ENCODE assay signal across 1 cellular context in the genomic region with DNA sequence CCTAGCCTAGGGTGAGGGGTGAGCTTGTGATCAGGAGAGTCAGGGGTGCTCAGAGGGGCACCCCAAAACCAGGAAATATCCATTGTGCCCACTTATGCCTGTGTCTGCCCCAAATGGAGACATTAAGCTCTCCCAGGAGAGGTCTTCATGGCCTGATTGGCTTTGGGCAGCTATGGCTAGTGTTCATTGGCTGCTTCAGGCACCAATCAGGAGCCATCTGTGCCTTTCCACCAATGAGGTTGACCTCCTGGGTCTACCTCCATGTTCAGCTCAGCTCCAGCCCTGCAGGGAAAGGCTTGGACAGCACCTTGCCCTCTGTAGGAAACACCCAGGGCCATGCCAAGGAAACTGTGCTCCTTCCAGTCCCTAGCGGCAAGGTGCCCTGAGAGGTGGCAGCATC.
TF ChIP-seq lines count a peak whose summit lies in the region.

No MANE protein-coding gene starts in this region.

TF ChIP-seq in K562, 482 proteins besides CTCF, POLR2A, EP300 and RAD21:
- TF ChIP-seq YY1 (IDR thresholded peaks at IDR 0.05; ENCODE audit: borderline replicate concordance in 1 of 3, control insufficient read depth in 1 of 3, extremely low read depth in 1 of 3, insufficient read depth in 3 of 3, insufficient read length in 1 of 3, insufficient replicate concordance in 2 of 3, low read depth in 1 of 3, low read length in 2 of 3): peak in 1 of 3 experiments; percentile 11
- TF ChIP-seq, protein P1, sequence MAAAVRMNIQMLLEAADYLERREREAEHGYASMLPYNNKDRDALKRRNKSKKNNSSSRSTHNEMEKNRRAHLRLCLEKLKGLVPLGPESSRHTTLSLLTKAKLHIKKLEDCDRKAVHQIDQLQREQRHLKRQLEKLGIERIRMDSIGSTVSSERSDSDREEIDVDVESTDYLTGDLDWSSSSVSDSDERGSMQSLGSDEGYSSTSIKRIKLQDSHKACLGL (CRISPR knock-in tag; IDR thresholded peaks at IDR 0.05; ENCODE audit: borderline replicate concordance, poor library complexity, severe bottlenecking): no peak
- TF ChIP-seq NFYB (IDR thresholded peaks at IDR 0.05; ENCODE audit: extremely low read depth, insufficient read length): peak; percentile 62
- TF ChIP-seq, protein P2, sequence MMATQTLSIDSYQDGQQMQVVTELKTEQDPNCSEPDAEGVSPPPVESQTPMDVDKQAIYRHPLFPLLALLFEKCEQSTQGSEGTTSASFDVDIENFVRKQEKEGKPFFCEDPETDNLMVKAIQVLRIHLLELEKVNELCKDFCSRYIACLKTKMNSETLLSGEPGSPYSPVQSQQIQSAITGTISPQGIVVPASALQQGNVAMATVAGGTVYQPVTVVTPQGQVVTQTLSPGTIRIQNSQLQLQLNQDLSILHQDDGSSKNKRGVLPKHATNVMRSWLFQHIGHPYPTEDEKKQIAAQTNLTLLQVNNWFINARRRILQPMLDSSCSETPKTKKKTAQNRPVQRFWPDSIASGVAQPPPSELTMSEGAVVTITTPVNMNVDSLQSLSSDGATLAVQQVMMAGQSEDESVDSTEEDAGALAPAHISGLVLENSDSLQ (IDR thresholded peaks at IDR 0.05): peak; percentile 72
- TF ChIP-seq FOS (IDR thresholded peaks at IDR 0.05; ENCODE audit: extremely low read depth, insufficient read length): peak; percentile 39
